ENCODE assay signal across 1 cellular context in the genomic region with DNA sequence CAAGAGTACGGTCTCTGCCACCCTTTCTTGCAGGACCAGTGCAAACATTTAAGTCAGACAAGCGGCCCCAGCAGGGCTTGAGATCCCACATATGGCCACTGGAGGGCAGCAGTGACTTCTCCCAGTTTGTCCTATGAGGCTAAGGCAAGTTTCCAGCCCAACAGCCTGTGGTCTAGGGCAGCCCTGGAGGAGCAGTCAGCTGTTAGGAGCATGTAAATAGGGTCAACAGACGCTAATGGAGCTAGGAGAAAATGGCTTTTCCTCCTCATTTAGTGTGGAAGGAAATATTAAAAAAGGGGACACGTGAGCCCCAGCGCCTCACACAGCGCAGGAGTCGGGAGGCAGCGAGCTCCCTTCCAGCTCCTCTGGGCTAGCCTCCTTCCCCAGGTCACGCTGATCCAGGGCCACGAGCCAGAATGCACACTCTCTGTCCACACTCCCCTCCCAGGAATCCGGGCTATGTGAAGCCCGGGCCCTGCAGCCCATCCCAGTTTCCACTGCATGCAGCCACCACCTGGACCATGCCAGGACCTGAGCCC.
TF ChIP-seq lines count a peak whose summit lies in the region.

No MANE protein-coding gene starts in this region.

TF ChIP-seq in H1, 55 proteins besides CTCF, POLR2A, EP300 and RAD21:
- TF ChIP-seq KDM4A (IDR thresholded peaks at IDR 0.05; ENCODE audit: low read depth, low read length, severe bottlenecking) (no peak), YY1 (IDR thresholded peaks at IDR 0.05; ENCODE audit: low read depth, low read length) (0 out of 2 replicates have a peak, but pooled peaks have one; percentile 16), TAF1 (IDR thresholded peaks at IDR 0.05; ENCODE audit: low read depth, low read length) (no peak), JUND (IDR thresholded peaks at IDR 0.05; ENCODE audit: low read length) (peak; percentile 29; the same call in 1 of the 2 replicates), SIN3A (conservative IDR thresholded peaks at IDR 0.05 in 1 of 2, IDR thresholded peaks at IDR 0.05 in 1 of 2; ENCODE audit: low read depth in 1 of 2, low read length in 2 of 2) (peak in 1 of 2 experiments; percentile 70; a peak in 2 of 4 replicates)
